In genomic region chr12:13000935-13001724, GRCh38 we compare ENCODE assay signal across 8 cellular contexts. TPM values are rescaled to one million over a fixed set of nuclear protein-coding genes. Genes with fewer than 3 reads are reported as not detected.
DNase-seq lines count a peak whose midpoint lies in the region; ATAC-seq and TF ChIP-seq lines count a peak whose summit lies in the region.

No MANE protein-coding gene starts in this region.

- peaks cover 23% of the 10 kb centered on the region for H3K4me1 ChIP-seq in BLaER1

- H3K9ac ChIP-seq in BLaER1, result peak overlapping the region; percentile 71

- H3K27ac ChIP-seq in BLaER1, result peak overlapping the region; percentile 49; the same call in 1 of the 2 replicates

- peaks cover 29% of the 10 kb centered on the region for H3K27me3 Mint-ChIP-seq in activated CD8-positive, alpha-beta memory T cell treated with anti-CD3 and anti-CD28 coated beads, Interleukin-2, amount 10 ng/mL, durations not matched to agents 7 days and 5 days
- H3K27me3 Mint-ChIP-seq in endothelial cell (ENCODE audit: unreplicated experiment), result peaks cover 17% of the 10 kb centered on the region

- TF ChIP-seq CTCF in GM20000 (IDR thresholded peaks at IDR 0.05; ENCODE audit: extremely low read depth, missing control alignments) (no peak), endothelial cell (IDR thresholded peaks at IDR 0.05; ENCODE audit: unreplicated experiment) (no peak)

- no peaks in the 10 kb centered on the region for H4K20me1 ChIP-seq in BLaER1

- H3K36me3 ChIP-seq in BLaER1, result no peaks in the 10 kb centered on the region

- H3K36me3 Mint-ChIP-seq in activated CD8-positive, alpha-beta memory T cell treated with anti-CD3 and anti-CD28 coated beads, Interleukin-2, amount 10 ng/mL, durations not matched to agents 7 days and 5 days, result no peaks in the 10 kb centered on the region
- peaks cover 9% of the 10 kb centered on the region for H3K36me3 Mint-ChIP-seq in endothelial cell (ENCODE audit: low read depth, unreplicated experiment)

- H3K4me3 Mint-ChIP-seq in activated CD8-positive, alpha-beta memory T cell treated with anti-CD3 and anti-CD28 coated beads, Interleukin-2, amount 10 ng/mL, durations not matched to agents 7 days and 5 days, result peak overlapping the region; percentile 82
- H3K4me3 Mint-ChIP-seq in endothelial cell (ENCODE audit: unreplicated experiment), result peak overlapping the region; percentile 97

- peak overlapping the region; percentile 100 for H3K4me2 ChIP-seq in BLaER1

- CTCF ChIA-PET in activated CD8-positive, alpha-beta memory T cell treated with anti-CD3 and anti-CD28 coated beads, Interleukin-2, amount 10 ng/mL, durations not matched to agents 7 days and 5 days (lab: Charles Lee), result interaction anchor here (0.8 to 3.1 kb wide), 2 partner anchors 85 to 211 kb away, joined by 3 to 9 read pairs; no protein-coding TSS in a partner anchor

- no peaks in the 10 kb centered on the region for H3K9me3 ChIP-seq in BLaER1

- peaks cover 21% of the 10 kb centered on the region for H3K4me1 Mint-ChIP-seq in activated CD8-positive, alpha-beta memory T cell treated with anti-CD3 and anti-CD28 coated beads, Interleukin-2, amount 10 ng/mL, durations not matched to agents 7 days and 5 days
- peaks cover 43% of the 10 kb centered on the region for H3K4me1 Mint-ChIP-seq in endothelial cell (ENCODE audit: unreplicated experiment)

- H3K27ac Mint-ChIP-seq in activated CD8-positive, alpha-beta memory T cell treated with anti-CD3 and anti-CD28 coated beads, Interleukin-2, amount 10 ng/mL, durations not matched to agents 7 days and 5 days, result peak overlapping the region; percentile 72
- peak overlapping the region; percentile 99 for H3K27ac Mint-ChIP-seq in endothelial cell (ENCODE audit: unreplicated experiment)

- peaks cover 24% of the 10 kb centered on the region for H3K27me3 ChIP-seq in BLaER1

- peak; percentile 77 for DNase-seq in GM20000 (ENCODE audit: low spot score)
- DNase-seq in NCI-H2227 treated with DMSO at 0.1 percent for 48 hours (lab: John Stamatoyannopoulos, UW), result peak; percentile 21
- DNase-seq in activated CD8-positive, alpha-beta memory T cell treated with anti-CD3 and anti-CD28 coated beads, Interleukin-2, amount 10 ng/mL, durations not matched to agents 7 days and 5 days, result peak; percentile 45
- DNase-seq in endothelial cell (ENCODE audit: low spot score), result peak; percentile 59
- peak; percentile 63 for DNase-seq in medulla oblongata (ENCODE audit: extremely low spot score)
- peak; percentile 1 to 74 (median 42) for DNase-seq in stimulated activated naive CD4-positive, alpha-beta T cell (lab: John Stamatoyannopoulos, UW)

- peak; percentile 22 for ATAC-seq in activated CD8-positive, alpha-beta memory T cell treated with anti-CD3 and anti-CD28 coated beads, Interleukin-2, amount 10 ng/mL, durations not matched to agents 7 days and 5 days
- no peak for ATAC-seq in GM18867 (IDR thresholded peaks at IDR 0.05; ENCODE audit: unreplicated experiment)

- H3K9me3 Mint-ChIP-seq in activated CD8-positive, alpha-beta memory T cell treated with anti-CD3 and anti-CD28 coated beads, Interleukin-2, amount 10 ng/mL, durations not matched to agents 7 days and 5 days (ENCODE audit: low read depth), result no peaks in the 10 kb centered on the region
- no peaks in the 10 kb centered on the region for H3K9me3 Mint-ChIP-seq in endothelial cell (ENCODE audit: unreplicated experiment)

- H3K4me3 ChIP-seq in BLaER1, result peak overlapping the region; percentile 76

RNA-seq across cellular contexts. Expression of gene HEBP1, which starts 1.1 kb away (rescaled TPM):
- 1 to 10 TPM; 8.9 to 9.7 TPM for total RNA-seq in activated CD8-positive, alpha-beta memory T cell treated with anti-CD3 and anti-CD28 coated beads, Interleukin-2, amount 10 ng/mL, durations not matched to agents 7 days and 5 days
- 83.3 TPM for total RNA-seq in endothelial cell (ENCODE audit: unreplicated experiment)

RNA-seq across cellular contexts. Expression of gene FAM234B, which starts 43.1 kb away (rescaled TPM):
- total RNA-seq in activated CD8-positive, alpha-beta memory T cell treated with anti-CD3 and anti-CD28 coated beads, Interleukin-2, amount 10 ng/mL, durations not matched to agents 7 days and 5 days, result 1 to 10 TPM; 4.7 to 5.0 TPM
- total RNA-seq in endothelial cell (ENCODE audit: unreplicated experiment), result 36.3 TPM

RNA-seq across cellular contexts. Expression of gene GPRC5D, which starts 49.2 kb away (rescaled TPM):
- total RNA-seq in activated CD8-positive, alpha-beta memory T cell treated with anti-CD3 and anti-CD28 coated beads, Interleukin-2, amount 10 ng/mL, durations not matched to agents 7 days and 5 days, result not detected
- not detected for total RNA-seq in endothelial cell (ENCODE audit: unreplicated experiment)

Comparison
In these comparisons a context has a peak if more than half of its experiments do, and no peak if none do; other contexts are left out.
1. DNase-seq: peak in every context shown above with its lines; median percentile 77 in GM20000; 63 in medulla oblongata; 59 in endothelial cell; 45 in activated CD8-positive, alpha-beta memory T cell treated with anti-CD3 and anti-CD28 coated beads, Interleukin-2, amount 10 ng/mL, durations not matched to agents 7 days and 5 days; 42 in stimulated activated naive CD4-positive, alpha-beta T cell; 21 in NCI-H2227 treated with DMSO at 0.1 percent for 48 hours.